10 cellular contexts compared by ENCODE assay signal in the genomic region with DNA sequence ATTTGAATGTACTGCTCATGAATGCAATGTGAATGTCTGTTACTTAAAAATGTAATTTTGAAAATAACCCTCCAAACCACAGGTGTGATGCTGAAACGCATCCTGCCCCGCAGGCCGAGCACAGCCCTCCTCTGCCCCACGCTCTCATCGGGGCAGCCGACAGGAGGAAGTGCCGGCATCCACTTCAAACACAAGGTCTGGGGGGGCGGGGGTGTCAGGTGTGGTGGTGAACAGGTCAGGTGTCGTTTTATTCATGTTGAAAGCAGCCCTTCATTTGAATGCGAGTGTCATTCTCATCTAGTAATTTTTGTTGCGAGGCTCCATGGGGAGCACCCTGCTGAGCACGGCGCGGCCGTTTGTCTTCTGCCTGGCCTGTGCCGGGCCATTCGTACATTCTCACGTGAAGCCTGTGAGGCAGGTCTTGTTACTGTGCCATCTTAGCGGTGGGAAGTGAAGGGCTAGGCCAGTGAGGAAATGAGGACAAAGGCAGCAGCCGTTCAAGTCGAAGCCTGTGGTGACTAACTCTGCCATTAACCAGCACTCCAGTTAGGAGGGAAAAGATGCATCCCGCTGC. TPM values are rescaled to one million over a fixed set of nuclear protein-coding genes. Genes with fewer than 3 reads are reported as not detected.
DNase-seq lines count a peak whose midpoint lies in the region; ATAC-seq and TF ChIP-seq lines count a peak whose summit lies in the region.
"Had no signal": no experiment of that assay in that cellular context is flagged by ENCODE, and none has a peak within 500 bp of the region (broad histone marks: within the 10 kb centered on the region; RNA-seq: fewer than 3 reads in every experiment).

No MANE protein-coding gene starts in this region.

- H3K14ac ChIP-seq in neuronal stem cell (ENCODE audit: low read length), result no peak overlapping the region

- no peak overlapping the region for H4K8ac ChIP-seq in neuronal stem cell (ENCODE audit: low read depth, low read length)

- H2BK12ac ChIP-seq in neuronal stem cell (ENCODE audit: low read length), result no peak overlapping the region

- no peak overlapping the region for H2AK5ac ChIP-seq in neuronal stem cell (ENCODE audit: low read depth, low read length)

- POLR2A ChIA-PET in CD8-positive, alpha-beta T cell (lab: Charles Lee), result interaction anchor here (2.7 to 3.6 kb wide), 2 partner anchors 20 kb away, joined by 21 to 47 read pairs; no protein-coding TSS in a partner anchor
- POLR2A ChIA-PET in WTC11 (lab: Charles Lee), result no interaction called here

- no peak overlapping the region for H3K27ac ChIP-seq in CD8-positive, alpha-beta T cell (ENCODE audit: low read depth, low read length)
- H3K27ac ChIP-seq in iPS-20b (ENCODE audit: low read length) (no peak overlapping the region), neuronal stem cell (replicated peaks; ENCODE audit: low read length) (no peak overlapping the region)

- no peak overlapping the region for H3K4me2 ChIP-seq in neuronal stem cell (ENCODE audit: insufficient read depth, low read length, poor library complexity, severe bottlenecking)

- no peak for ATAC-seq in CD8-positive, alpha-beta T cell
- peak; percentile 46 for ATAC-seq in WTC11
- ATAC-seq in GM18517 (IDR thresholded peaks at IDR 0.05; ENCODE audit: unreplicated experiment), result no peak
- ATAC-seq: left ventricle myocardium superior had no signal

- peaks cover 5% of the 10 kb centered on the region for H3K36me3 ChIP-seq in CD8-positive, alpha-beta T cell (ENCODE audit: insufficient read depth, low read length)
- no peaks in the 10 kb centered on the region; the same call in 1 of the 2 replicates for H3K36me3 ChIP-seq in H7 (replicated peaks; ENCODE audit: control insufficient read depth, insufficient read depth, low read length)
- no peaks in the 10 kb centered on the region for H3K36me3 ChIP-seq in iPS-20b (ENCODE audit: insufficient read depth, low read depth, low read length)
- peaks cover 2 to 12% of the 10 kb centered on the region in 2 donors for H3K36me3 ChIP-seq in neuronal stem cell (replicated peaks in 1 of 2; ENCODE audit: control insufficient read depth in 2 of 2, insufficient read depth in 2 of 2, low read length in 2 of 2)

- H2AFZ ChIP-seq in neuronal stem cell (ENCODE audit: low read length), result no peak overlapping the region

- no peak for DNase-seq in CD8-positive, alpha-beta T cell
- DNase-seq in H7, result peak; percentile 81
- DNase-seq in WTC11 (ENCODE audit: low spot score), result no peak
- DNase-seq in neuronal stem cell (ENCODE audit: low spot score), result no peak
- DNase-seq in T-helper 9 cell, result no peak
- no peak for DNase-seq in ecto neural progenitor cell (ENCODE audit: low spot score)
- DNase-seq: left ventricle myocardium superior, NCI-H774 had no signal

- peaks cover 67% of the 10 kb centered on the region for H3K4me1 ChIP-seq in CD8-positive, alpha-beta T cell (ENCODE audit: insufficient read depth, low read length)
- H3K4me1 ChIP-seq in iPS-20b (ENCODE audit: insufficient read depth, low read length) (peaks cover 11% of the 10 kb centered on the region), neuronal stem cell (ENCODE audit: control insufficient read depth in 2 of 2, insufficient read depth in 1 of 2, low read depth in 1 of 2, low read length in 2 of 2) (peaks cover 12 to 16% of the 10 kb centered on the region in 2 donors)

- intact Hi-C loops in CD8-positive, alpha-beta T cell (cut with DNase I, micrococcal nuclease), result loop anchor here (5.0 to 10.0 kb wide), 2 partner anchors 238 to 409 kb away; partner anchors contain the start of genes GALNS (in 1 of the 2), SPG7 (in 1 of the 2) and TRAPPC2L (in 1 of the 2)

- peak overlapping the region; percentile 13; the same call in 1 of the 2 replicates for H3K9ac ChIP-seq in iPS-20b (ENCODE audit: low read depth, low read length)
- H3K9ac ChIP-seq in neuronal stem cell (ENCODE audit: low read depth, low read length, poor library complexity), result no peak overlapping the region

- H3K27me3 Mint-ChIP-seq in CD8-positive, alpha-beta T cell (ENCODE audit: low read depth), result peaks cover 7% of the 10 kb centered on the region
- peaks cover 17% of the 10 kb centered on the region for H3K27me3 Mint-ChIP-seq in WTC11 (ENCODE audit: low read depth)

- peaks cover 12% of the 10 kb centered on the region for H3K79me1 ChIP-seq in neuronal stem cell (ENCODE audit: low read depth, low read length)

- H3K4ac ChIP-seq in neuronal stem cell (ENCODE audit: low read length), result no peak overlapping the region

- H3K4me1 Mint-ChIP-seq in CD8-positive, alpha-beta T cell (ENCODE audit: low read depth), result peaks cover 62% of the 10 kb centered on the region
- H3K4me1 Mint-ChIP-seq in WTC11, result peaks cover 29% of the 10 kb centered on the region

- no CpG with 5 or more reads among the region's 22 CpGs for WGBS in neuronal stem cell (ENCODE audit: extremely low coverage in 2 of 2, insufficient read length in 2 of 2, insufficient replicate concordance in 1 of 2), 2 donors

- no peak overlapping the region for H3K4me3 ChIP-seq in CD8-positive, alpha-beta T cell (ENCODE audit: low read depth, low read length)
- H3K4me3 ChIP-seq in H7 (ENCODE audit: insufficient read depth, low read depth, low read length) (no peak overlapping the region), iPS-20b (ENCODE audit: low read length) (peak overlapping the region; percentile 72; the same call in 1 of the 2 replicates), neuronal stem cell (ENCODE audit: low read length in 2 of 2) (peak overlapping the region in 1 of 2 donors; percentile 75)

- H2BK5ac ChIP-seq in neuronal stem cell (ENCODE audit: low read length), result no peak overlapping the region

- H3K4me3 Mint-ChIP-seq in CD8-positive, alpha-beta T cell, result peak overlapping the region; percentile 94
- peak overlapping the region; percentile 99 for H3K4me3 Mint-ChIP-seq in WTC11

- no peak for TF ChIP-seq CTCF in CD8-positive, alpha-beta T cell (IDR thresholded peaks at IDR 0.05)
- no peak for TF ChIP-seq CTCF in WTC11 (IDR thresholded peaks at IDR 0.05)

- no peaks in the 10 kb centered on the region for H3K9me3 ChIP-seq in CD8-positive, alpha-beta T cell (ENCODE audit: low read length)
- H3K9me3 ChIP-seq in iPS-20b (ENCODE audit: insufficient read depth, low read depth, low read length), result no peaks in the 10 kb centered on the region
- H3K9me3 ChIP-seq in neuronal stem cell (replicated peaks in 1 of 2; ENCODE audit: control insufficient read depth in 2 of 2, insufficient read depth in 1 of 2, low read depth in 1 of 2, low read length in 2 of 2), result no peaks in the 10 kb centered on the region

- H3K23ac ChIP-seq in neuronal stem cell (ENCODE audit: low read depth, low read length, poor library complexity), result no peak overlapping the region

- no peak overlapping the region for H2BK120ac ChIP-seq in neuronal stem cell (ENCODE audit: low read depth, low read length)

- no peak overlapping the region for H4K91ac ChIP-seq in neuronal stem cell (ENCODE audit: low read depth, low read length, poor library complexity)

- no peaks in the 10 kb centered on the region for H3K9me3 Mint-ChIP-seq in CD8-positive, alpha-beta T cell
- no peaks in the 10 kb centered on the region for H3K9me3 Mint-ChIP-seq in WTC11

- H3K18ac ChIP-seq in neuronal stem cell (ENCODE audit: low read length), result no peak overlapping the region

- peak overlapping the region; percentile 99 for H3K27ac Mint-ChIP-seq in CD8-positive, alpha-beta T cell
- H3K27ac Mint-ChIP-seq in WTC11, result peak overlapping the region; percentile 82; the same call in 1 of the 2 replicates

- peaks cover 21% of the 10 kb centered on the region for H3K36me3 Mint-ChIP-seq in CD8-positive, alpha-beta T cell
- H3K36me3 Mint-ChIP-seq in WTC11, result no peaks in the 10 kb centered on the region; the same call in none of the 2 replicates

- H2BK15ac ChIP-seq in neuronal stem cell (ENCODE audit: low read length), result no peak overlapping the region

- CTCF ChIA-PET in CD8-positive, alpha-beta T cell (lab: Charles Lee), result no interaction called here
- CTCF ChIA-PET in WTC11 (lab: Charles Lee), result no interaction called here

- H3K27me3 ChIP-seq in CD8-positive, alpha-beta T cell (ENCODE audit: insufficient read depth, low read length), result no peaks in the 10 kb centered on the region
- H3K27me3 ChIP-seq in H7 (ENCODE audit: control insufficient read depth, insufficient read depth, low read length), result peaks cover 3% of the 10 kb centered on the region; the same call in 1 of the 2 replicates
- H3K27me3 ChIP-seq in iPS-20b (ENCODE audit: insufficient read depth, low read length), result peaks cover 39% of the 10 kb centered on the region
- peaks cover 0 to 19% (median 6%) of the 10 kb centered on the region in 3 experiments for H3K27me3 ChIP-seq in neuronal stem cell (ENCODE audit: control insufficient read depth in 3 of 3, insufficient read depth in 3 of 3, low read depth in 1 of 3, low read length in 3 of 3)

TF ChIP-seq in WTC11, 78 proteins besides CTCF, POLR2A, EP300 and RAD21:
- TF ChIP-seq FOXP1 (CRISPR knock-in tag; IDR thresholded peaks at IDR 0.05; ENCODE audit: borderline replicate concordance) (no peak), E2F1 (CRISPR knock-in tag; IDR thresholded peaks at IDR 0.05) (no peak)

RNA-seq across cellular contexts. Expression of gene ACSF3, which starts 1.8 kb away (rescaled TPM):
- 10 to 100 TPM; 33.5 to 37.0 TPM for total RNA-seq in CD8-positive, alpha-beta T cell
- total RNA-seq in H7 (2014; rRNA removed; shearing (Covaris generic)), result 20.2 and 24.0 TPM in 2 replicates
- total RNA-seq in WTC11 (2021), result 22.9 to 29.5 TPM (median 26.4 TPM) in 3 replicates
- polyA plus RNA-seq in neuronal stem cell (2013, experiment 1 of 2), result 8.9 TPM
- polyA plus RNA-seq in neuronal stem cell (2013, experiment 2 of 2), result 9.7 TPM
